ENCODE assay signal across 1 cellular context in genomic region chr9:136985027-136985602, GRCh38.
TF ChIP-seq lines count a peak whose summit lies in the region.

No MANE protein-coding gene starts in this region.

TF ChIP-seq in endothelial cell of umbilical vein, 7 proteins besides CTCF, POLR2A, EP300 and RAD21:
- TF ChIP-seq POLR2AphosphoS5 (IDR thresholded peaks at IDR 0.05; ENCODE audit: insufficient read depth, low read depth, low read length) (no peak), MYC (IDR thresholded peaks at IDR 0.05; ENCODE audit: low read depth, low read length) (no peak), EZH2 (IDR thresholded peaks at IDR 0.05; ENCODE audit: borderline replicate concordance, low read depth, low read length, severe bottlenecking) (peak; percentile 80)
